In genomic region chr14:61042220-61042619, GRCh38 we compare ENCODE assay signal across 29 cellular contexts.
DNase-seq lines count a peak whose midpoint lies in the region; ATAC-seq, FAIRE-seq and TF ChIP-seq lines count a peak whose summit lies in the region.
"Had no signal": no experiment of that assay in that cellular context is flagged by ENCODE, and none has a peak within 500 bp of the region (broad histone marks: within the 10 kb centered on the region; RNA-seq: fewer than 3 reads in every experiment).

No MANE protein-coding gene starts in this region.

- CTCF ChIA-PET in A549 (lab: Yijun Ruan, JAX): interaction anchor here (1.2 to 1.5 kb wide), 2 partner anchors 11 to 17 kb away, joined by 3 to 4 read pairs; no protein-coding TSS in a partner anchor

- H3K27me3 ChIP-seq in aorta (ENCODE audit: control insufficient read depth in 1 of 2, insufficient read depth in 2 of 2, low read length in 1 of 2): no peaks in the 10 kb centered on the region
- H3K27me3 ChIP-seq: BLaER1 treated with 17β-estradiol and CSF1 and Interleukin-3, amounts not matched to agents 10 nM and 100 nM; neutrophil; sigmoid colon had no signal

- no peak for TF ChIP-seq POLR2A in A549 (IDR thresholded peaks at IDR 0.05; ENCODE audit: low read length)

- intact Hi-C loops in aorta (cut with DNase I): no loop called here

- H3K36me3 ChIP-seq in aorta (ENCODE audit: control insufficient read depth in 1 of 2, insufficient read depth in 2 of 2, low read length in 1 of 2): no peaks in the 10 kb centered on the region
- H3K36me3 ChIP-seq: neutrophil had no signal

- ATAC-seq in A549 (no peak), HG03108 (IDR thresholded peaks at IDR 0.05; ENCODE audit: unreplicated experiment) (no peak), aorta (ENCODE audit: low FRiP score) (no peak), GM21619 (IDR thresholded peaks at IDR 0.05; ENCODE audit: unreplicated experiment) (no peak)
- ATAC-seq: activated CD4-positive, CD25-positive, alpha-beta regulatory T cell treated with anti-CD3 and anti-CD28 coated beads, Interleukin-2, amount 50 U/mL, for 24 hours; activated CD8-positive, alpha-beta T cell treated with anti-CD3 and anti-CD28 coated beads for 36 hours; activated naive CD4-positive, alpha-beta T cell treated with anti-CD3 and anti-CD28 coated beads, Interleukin-2, amount 50 U/mL, for 72 hours; left ventricle myocardium superior; stimulated activated memory B cell treated with anti-CD40 and anti-IgM and Interleukin-4, amounts not matched to agents 10 μg/mL and 1 μg/mL and 100 μg/mL, for 72 hours had no signal

- H3K4me1 ChIP-seq in A549 (peaks cover 13% of the 10 kb centered on the region; the same call in 1 of the 3 replicates), aorta (ENCODE audit: control insufficient read depth in 1 of 2, insufficient read depth in 2 of 2, low read length in 2 of 2) (no peaks in the 10 kb centered on the region)
- H3K4me1 ChIP-seq: BLaER1 treated with 17β-estradiol and CSF1 and Interleukin-3, amounts not matched to agents 10 nM and 100 nM; sigmoid colon had no signal

- H3K27ac ChIP-seq in A549 (no peak overlapping the region), aorta (ENCODE audit: low read depth in 1 of 2, low read length in 2 of 2) (no peak overlapping the region)
- H3K27ac ChIP-seq: BLaER1 treated with 17β-estradiol and CSF1 and Interleukin-3, amounts not matched to agents 10 nM and 100 nM; neutrophil; RWPE1; sigmoid colon had no signal

- no peak for TF ChIP-seq EP300 in A549 (IDR thresholded peaks at IDR 0.05)

- H3K4me2 ChIP-seq in A549: 0 out of 3 replicates have a peak overlapping the region, but pooled peaks have one; percentile 5
- H3K4me2 ChIP-seq: BLaER1 treated with 17β-estradiol and CSF1 and Interleukin-3, amounts not matched to agents 10 nM and 100 nM had no signal

- H3K4me3 ChIP-seq in A549 (no peak overlapping the region), aorta (ENCODE audit: low read length in 2 of 2) (no peak overlapping the region)
- H3K4me3 ChIP-seq: BLaER1 treated with 17β-estradiol and CSF1 and Interleukin-3, amounts not matched to agents 10 nM and 100 nM; GM12878; sigmoid colon had no signal

- TF ChIP-seq CTCF in A549 (IDR thresholded peaks at IDR 0.05): no peak

- POLR2A ChIA-PET in A549 (lab: Yijun Ruan, JAX): no interaction called here

- H3K9me3 ChIP-seq in A549: no peaks in the 10 kb centered on the region
- no peaks in the 10 kb centered on the region for H3K9me3 ChIP-seq in aorta (ENCODE audit: control insufficient read depth, low read length)
- H3K9me3 ChIP-seq: BLaER1 treated with 17β-estradiol and CSF1 and Interleukin-3, amounts not matched to agents 10 nM and 100 nM; neutrophil; sigmoid colon had no signal

- FAIRE-seq in A549 (lab: Jason Lieb, UNC): no peak
- FAIRE-seq: bronchial epithelial cell, GM12878, TTC549 had no signal

- no peak for TF ChIP-seq RAD21 in A549 (conservative IDR thresholded peaks at IDR 0.05 in 1 of 2, IDR thresholded peaks at IDR 0.05 in 1 of 2)

- DNase-seq in A549 (ENCODE audit: low read depth in 1 of 2, low spot score in 1 of 2) (no peak), DMS53 treated with DMSO at 0.1 percent for 48 hours (lab: John Stamatoyannopoulos, UW; ENCODE audit: unreplicated experiment) (peak; percentile 59), NCI-H1930 (lab: John Stamatoyannopoulos, UW) (peak; percentile 89 to 90), NCI-H748 treated with DMSO at 0.1 percent for 48 hours (lab: John Stamatoyannopoulos, UW) (peak; percentile 96), aorta (no peak), AML-193 (lab: John Stamatoyannopoulos, UW) (no peak)
- DNase-seq: activated CD8-positive, alpha-beta T cell treated with anti-CD3 and anti-CD28 coated beads for 36 hours; activated T-cell treated with anti-CD3 and anti-CD28 coated beads for 4 hours; effector CD8-positive, alpha-beta T cell; glutamatergic neuron; H7; islet precursor cell; left ventricle myocardium superior; NCI-H1694; NCI-H446 treated with DMSO at 0.1 percent for 48 hours; sigmoid colon; stimulated activated CD4-positive, alpha-beta T cell treated with anti-CD3 and anti-CD28 coated beads, Interleukin-4, amount 100 ng/mL, for 4 hours; substantia nigra had no signal

TF ChIP-seq in A549, 52 proteins besides CTCF, POLR2A, EP300 and RAD21:
- TF ChIP-seq HEYL (CRISPR knock-in tag; IDR thresholded peaks at IDR 0.05) (no peak), NFE2L2 (conservative IDR thresholded peaks at IDR 0.05; ENCODE audit: low read length) (no peak), EHMT2 (IDR thresholded peaks at IDR 0.05; ENCODE audit: low read depth) (no peak), HDAC2 (IDR thresholded peaks at IDR 0.05) (no peak), HOXA7 (CRISPR knock-in tag; IDR thresholded peaks at IDR 0.05) (no peak), NPAS2 (CRISPR knock-in tag; IDR thresholded peaks at IDR 0.05; ENCODE audit: borderline replicate concordance) (no peak), CEBPB (IDR thresholded peaks at IDR 0.05) (no peak), RARB (CRISPR knock-in tag; IDR thresholded peaks at IDR 0.05) (no peak), NR3C1 (IDR thresholded peaks at IDR 0.05) (no peak), PBX3 (IDR thresholded peaks at IDR 0.05) (no peak), POLR2AphosphoS2 (conservative IDR thresholded peaks at IDR 0.05; ENCODE audit: low read length) (no peak), BHLHE40 (IDR thresholded peaks at IDR 0.05; ENCODE audit: low read depth, low read length) (no peak), HOXB5 (CRISPR knock-in tag; IDR thresholded peaks at IDR 0.05) (no peak)

Comparison
In these comparisons a context has a peak if more than half of its experiments do, and no peak if none do; other contexts are left out.
1. DNase-seq: peak in DMS53 treated with DMSO at 0.1 percent for 48 hours (single experiment), NCI-H1930 (2 of 2) and NCI-H748 treated with DMSO at 0.1 percent for 48 hours (single experiment); none in A549 (0 of 2), aorta (0 of 2) and AML-193 (0 of 2).